ENCODE assay signal across 7 cellular contexts in genomic region chr2:138846216-138846821, GRCh38.
DNase-seq lines count a peak whose midpoint lies in the region; ATAC-seq and TF ChIP-seq lines count a peak whose summit lies in the region.

No MANE protein-coding gene starts in this region.

- no peak overlapping the region for H3K27ac ChIP-seq in RWPE2 (ENCODE audit: poor library complexity, severe bottlenecking)
- H3K27ac ChIP-seq in tibial nerve = no peak overlapping the region

- TF ChIP-seq CTCF in GM12875 (IDR thresholded peaks at IDR 0.05; ENCODE audit: borderline replicate concordance, insufficient read depth, low read depth, low read length) = peak; percentile 45; the same call in 1 of the 2 replicates
- TF ChIP-seq CTCF in RWPE2 (IDR thresholded peaks at IDR 0.05; ENCODE audit: poor library complexity, severe bottlenecking) = peak; percentile 82
- peak in 3 of 5 experiments; percentile 17 to 34 (median 33) for TF ChIP-seq CTCF in tibial nerve (IDR thresholded peaks at IDR 0.05)

- WGBS in tibial nerve, 2 donors = 62 to 66% methylated on average over 8 of the region's 8 CpGs

- H3K27me3 ChIP-seq in RWPE2 (ENCODE audit: insufficient read depth, poor library complexity, severe bottlenecking) = no peaks in the 10 kb centered on the region
- no peaks in the 10 kb centered on the region for H3K27me3 ChIP-seq in tibial nerve

- peak; percentile 42 for DNase-seq in KBM-7
- DNase-seq in RWPE2 (ENCODE audit: low spot score) = no peak
- peak; percentile 31 for DNase-seq in fibroblast of peridontal ligament (ENCODE audit: extremely low read depth)
- no peak for DNase-seq in tibial nerve (ENCODE audit: low spot score in 2 of 2)
- no peak for DNase-seq in stimulated activated CD4-positive, alpha-beta T cell treated with anti-CD3 and anti-CD28 coated beads, Interleukin-4, amount 100 ng/mL, for 4 hours

- H3K4me3 ChIP-seq in GM12875 (ENCODE audit: low read depth, low read length) (no peak overlapping the region), RWPE2 (ENCODE audit: severe bottlenecking) (no peak overlapping the region), tibial nerve (no peak overlapping the region)

- H3K4me1 ChIP-seq in RWPE2 (ENCODE audit: insufficient read depth, poor library complexity, severe bottlenecking) (no peaks in the 10 kb centered on the region), tibial nerve (no peaks in the 10 kb centered on the region)

- in situ Hi-C loops in KBM-7 (cut with MboI; ENCODE audit: low pct_unique_long_range_greater_than_20kb, low sequenced_read_pairs) = no loop called here

- H3K36me3 ChIP-seq in RWPE2 (ENCODE audit: low read depth) = no peaks in the 10 kb centered on the region
- H3K36me3 ChIP-seq in tibial nerve = no peaks in the 10 kb centered on the region

- H3K9me3 ChIP-seq in RWPE2 (ENCODE audit: severe bottlenecking) (no peaks in the 10 kb centered on the region), tibial nerve (no peaks in the 10 kb centered on the region)

- ATAC-seq in GM21825 (IDR thresholded peaks at IDR 0.05; ENCODE audit: unreplicated experiment) (peak; percentile 74), RWPE2 (ENCODE audit: low read depth) (peak; percentile 72)

- TF ChIP-seq EP300 in tibial nerve (IDR thresholded peaks at IDR 0.05) = no peak

- no peak for TF ChIP-seq POLR2A in tibial nerve (IDR thresholded peaks at IDR 0.05)

Comparison
In these comparisons a context has a peak if more than half of its experiments do, and no peak if none do; other contexts are left out.
1. DNase-seq: peak in KBM-7 (single experiment) and fibroblast of peridontal ligament (single experiment); none in RWPE2 (single experiment), tibial nerve (0 of 2) and stimulated activated CD4-positive, alpha-beta T cell treated with anti-CD3 and anti-CD28 coated beads, Interleukin-4, amount 100 ng/mL, for 4 hours (0 of 2).
2. Peak in every context shown above with its lines, with median percentiles within 50 percentile points of each other: CTCF ChIP-seq.